ENCODE assay signal across 8 cellular contexts in the genomic region with DNA sequence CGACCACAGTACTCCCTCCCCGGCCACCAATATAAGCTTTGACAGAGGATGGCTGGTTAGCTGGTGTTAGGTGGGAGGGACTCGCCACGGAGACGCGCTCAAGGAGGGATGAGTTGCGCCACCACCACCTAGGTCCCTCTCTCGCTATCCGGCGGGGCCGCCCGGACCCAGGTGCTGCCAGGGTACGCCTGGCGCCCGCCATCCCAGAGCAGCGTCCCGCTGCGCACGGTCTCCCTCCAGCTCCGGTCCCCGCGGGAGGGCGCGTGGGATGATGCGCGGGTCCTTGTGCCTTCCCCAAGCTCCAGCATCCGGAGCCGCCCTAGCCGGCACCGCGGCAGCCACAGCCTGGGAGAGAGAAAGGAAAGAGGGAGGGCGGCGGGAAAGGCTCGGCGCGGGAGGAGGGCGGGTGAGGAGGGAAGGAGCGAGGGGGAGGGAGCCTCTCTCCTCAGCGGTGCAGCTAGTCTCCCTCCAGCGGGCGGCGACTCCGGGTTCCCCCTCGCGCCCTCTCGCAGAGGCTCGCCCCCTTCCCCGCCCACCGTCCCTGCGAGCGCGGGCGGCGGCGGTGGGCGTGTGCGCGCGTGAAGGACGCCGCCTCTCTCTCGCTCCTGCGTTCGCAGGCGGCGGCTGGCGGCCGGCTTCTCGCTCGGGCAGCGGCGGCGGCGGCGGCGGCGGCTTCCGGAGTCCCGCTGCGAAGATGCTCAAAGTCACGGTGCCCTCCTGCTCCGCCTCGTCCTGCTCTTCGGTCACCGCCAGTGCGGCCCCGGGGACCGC. TPM values are rescaled to one million over a fixed set of nuclear protein-coding genes. Genes with fewer than 3 reads are reported as not detected.
DNase-seq lines count a peak whose midpoint lies in the region; ATAC-seq and TF ChIP-seq lines count a peak whose summit lies in the region.

A gene (plus strand): TSS at position 595 of the 771 bp plus-strand sequence. CDS start 100 bp downstream, at position 695.

- peak; percentile 26 for TF ChIP-seq CTCF in upper lobe of right lung (IDR thresholded peaks at IDR 0.05)

- H3K9me3 ChIP-seq in upper lobe of right lung: no peaks in the 10 kb centered on the region

- no peaks in the 10 kb centered on the region for H3K9me3 Mint-ChIP-seq in activated naive CD8-positive, alpha-beta T cell treated with anti-CD3 and anti-CD28 coated beads for 36 hours

- H3K27me3 Mint-ChIP-seq in activated naive CD8-positive, alpha-beta T cell treated with anti-CD3 and anti-CD28 coated beads for 36 hours: no peaks in the 10 kb centered on the region

- H3K27me3 ChIP-seq in upper lobe of right lung: peaks cover 31% of the 10 kb centered on the region

- peak within 1 kb of the TSS; percentile 7 for H3K27ac ChIP-seq in upper lobe of right lung

- ATAC-seq in GM21717 (IDR thresholded peaks at IDR 0.05; ENCODE audit: unreplicated experiment): peak; percentile 78
- ATAC-seq in SK-N-SH treated with all-trans-retinoic acid at 6 μM for 48 hours: peak; percentile 93
- peak; percentile 90 for ATAC-seq in upper lobe of right lung

- H3K4me3 ChIP-seq in Jurkat, Clone E6-1 (ENCODE audit: low read length): peak within 1 kb of the TSS; percentile 87
- peak within 1 kb of the TSS; percentile 57 for H3K4me3 ChIP-seq in upper lobe of right lung

- peak within 1 kb of the TSS; percentile 98 for H3K27ac Mint-ChIP-seq in activated naive CD8-positive, alpha-beta T cell treated with anti-CD3 and anti-CD28 coated beads for 36 hours

- peaks cover 21% of the 10 kb centered on the region for H3K36me3 Mint-ChIP-seq in activated naive CD8-positive, alpha-beta T cell treated with anti-CD3 and anti-CD28 coated beads for 36 hours

- H3K4me1 Mint-ChIP-seq in activated naive CD8-positive, alpha-beta T cell treated with anti-CD3 and anti-CD28 coated beads for 36 hours: peaks cover 27% of the 10 kb centered on the region

- H3K4me1 ChIP-seq in upper lobe of right lung: peaks cover 7% of the 10 kb centered on the region

- H3K4me3 Mint-ChIP-seq in activated naive CD8-positive, alpha-beta T cell treated with anti-CD3 and anti-CD28 coated beads for 36 hours: peak within 1 kb of the TSS; percentile 97

- no peaks in the 10 kb centered on the region for H3K36me3 ChIP-seq in upper lobe of right lung

- peak; percentile 79 for DNase-seq in EL
- DNase-seq in Jurkat, Clone E6-1 (ENCODE audit: low read depth, low spot score): peak; percentile 80
- DNase-seq in activated naive CD8-positive, alpha-beta T cell treated with anti-CD3 and anti-CD28 coated beads for 36 hours: peak; percentile 82
- DNase-seq in cardiac septum (ENCODE audit: low spot score): peak; percentile 77
- peak; percentile 81 for DNase-seq in posterior vena cava (ENCODE audit: low spot score)
- DNase-seq in upper lobe of right lung: peak; percentile 78

- intact Hi-C loops in cardiac septum (cut with DNase I) (no loop called here), posterior vena cava (cut with DNase I) (no loop called here), upper lobe of right lung (cut with DNase I) (no loop called here)

TF ChIP-seq in SK-N-SH treated with all-trans-retinoic acid at 6 μM for 48 hours, 23 proteins besides CTCF, POLR2A, EP300 and RAD21:
- TF ChIP-seq OSR1 (CRISPR knock-in tag; IDR thresholded peaks at IDR 0.05) (no peak), ZNF70 (CRISPR knock-in tag; IDR thresholded peaks at IDR 0.05) (no peak), ZFP30 (CRISPR knock-in tag; IDR thresholded peaks at IDR 0.05) (no peak), ISL1 (CRISPR knock-in tag; IDR thresholded peaks at IDR 0.05) (no peak), TOX (CRISPR knock-in tag; IDR thresholded peaks at IDR 0.05; ENCODE audit: borderline replicate concordance) (no peak), ARNTL (CRISPR knock-in tag; IDR thresholded peaks at IDR 0.05; ENCODE audit: borderline replicate concordance, low read depth) (no peak), RARB (CRISPR knock-in tag; IDR thresholded peaks at IDR 0.05) (no peak), ZNF565 (CRISPR knock-in tag; conservative IDR thresholded peaks at IDR 0.05; ENCODE audit: low read depth) (no peak), ZC3H10 (CRISPR knock-in tag; IDR thresholded peaks at IDR 0.05) (no peak)
- TF ChIP-seq, protein P1, sequence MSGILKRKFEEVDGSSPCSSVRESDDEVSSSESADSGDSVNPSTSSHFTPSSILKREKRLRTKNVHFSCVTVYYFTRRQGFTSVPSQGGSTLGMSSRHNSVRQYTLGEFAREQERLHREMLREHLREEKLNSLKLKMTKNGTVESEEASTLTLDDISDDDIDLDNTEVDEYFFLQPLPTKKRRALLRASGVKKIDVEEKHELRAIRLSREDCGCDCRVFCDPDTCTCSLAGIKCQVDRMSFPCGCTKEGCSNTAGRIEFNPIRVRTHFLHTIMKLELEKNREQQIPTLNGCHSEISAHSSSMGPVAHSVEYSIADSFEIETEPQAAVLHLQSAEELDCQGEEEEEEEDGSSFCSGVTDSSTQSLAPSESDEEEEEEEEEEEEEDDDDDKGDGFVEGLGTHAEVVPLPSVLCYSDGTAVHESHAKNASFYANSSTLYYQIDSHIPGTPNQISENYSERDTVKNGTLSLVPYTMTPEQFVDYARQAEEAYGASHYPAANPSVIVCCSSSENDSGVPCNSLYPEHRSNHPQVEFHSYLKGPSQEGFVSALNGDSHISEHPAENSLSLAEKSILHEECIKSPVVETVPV (CRISPR knock-in tag; IDR thresholded peaks at IDR 0.05): no peak
- TF ChIP-seq, protein P2, sequence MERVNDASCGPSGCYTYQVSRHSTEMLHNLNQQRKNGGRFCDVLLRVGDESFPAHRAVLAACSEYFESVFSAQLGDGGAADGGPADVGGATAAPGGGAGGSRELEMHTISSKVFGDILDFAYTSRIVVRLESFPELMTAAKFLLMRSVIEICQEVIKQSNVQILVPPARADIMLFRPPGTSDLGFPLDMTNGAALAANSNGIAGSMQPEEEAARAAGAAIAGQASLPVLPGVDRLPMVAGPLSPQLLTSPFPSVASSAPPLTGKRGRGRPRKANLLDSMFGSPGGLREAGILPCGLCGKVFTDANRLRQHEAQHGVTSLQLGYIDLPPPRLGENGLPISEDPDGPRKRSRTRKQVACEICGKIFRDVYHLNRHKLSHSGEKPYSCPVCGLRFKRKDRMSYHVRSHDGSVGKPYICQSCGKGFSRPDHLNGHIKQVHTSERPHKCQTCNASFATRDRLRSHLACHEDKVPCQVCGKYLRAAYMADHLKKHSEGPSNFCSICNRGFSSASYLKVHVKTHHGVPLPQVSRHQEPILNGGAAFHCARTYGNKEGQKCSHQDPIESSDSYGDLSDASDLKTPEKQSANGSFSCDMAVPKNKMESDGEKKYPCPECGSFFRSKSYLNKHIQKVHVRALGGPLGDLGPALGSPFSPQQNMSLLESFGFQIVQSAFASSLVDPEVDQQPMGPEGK (CRISPR knock-in tag; IDR thresholded peaks at IDR 0.05; ENCODE audit: borderline replicate concordance): no peak
- TF ChIP-seq, protein P3, sequence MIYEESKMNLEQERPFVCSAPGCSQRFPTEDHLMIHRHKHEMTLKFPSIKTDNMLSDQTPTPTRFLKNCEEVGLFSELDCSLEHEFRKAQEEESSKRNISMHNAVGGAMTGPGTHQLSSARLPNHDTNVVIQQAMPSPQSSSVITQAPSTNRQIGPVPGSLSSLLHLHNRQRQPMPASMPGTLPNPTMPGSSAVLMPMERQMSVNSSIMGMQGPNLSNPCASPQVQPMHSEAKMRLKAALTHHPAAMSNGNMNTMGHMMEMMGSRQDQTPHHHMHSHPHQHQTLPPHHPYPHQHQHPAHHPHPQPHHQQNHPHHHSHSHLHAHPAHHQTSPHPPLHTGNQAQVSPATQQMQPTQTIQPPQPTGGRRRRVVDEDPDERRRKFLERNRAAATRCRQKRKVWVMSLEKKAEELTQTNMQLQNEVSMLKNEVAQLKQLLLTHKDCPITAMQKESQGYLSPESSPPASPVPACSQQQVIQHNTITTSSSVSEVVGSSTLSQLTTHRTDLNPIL (CRISPR knock-in tag; IDR thresholded peaks at IDR 0.05; ENCODE audit: low read depth): no peak
- TF ChIP-seq, protein P4, sequence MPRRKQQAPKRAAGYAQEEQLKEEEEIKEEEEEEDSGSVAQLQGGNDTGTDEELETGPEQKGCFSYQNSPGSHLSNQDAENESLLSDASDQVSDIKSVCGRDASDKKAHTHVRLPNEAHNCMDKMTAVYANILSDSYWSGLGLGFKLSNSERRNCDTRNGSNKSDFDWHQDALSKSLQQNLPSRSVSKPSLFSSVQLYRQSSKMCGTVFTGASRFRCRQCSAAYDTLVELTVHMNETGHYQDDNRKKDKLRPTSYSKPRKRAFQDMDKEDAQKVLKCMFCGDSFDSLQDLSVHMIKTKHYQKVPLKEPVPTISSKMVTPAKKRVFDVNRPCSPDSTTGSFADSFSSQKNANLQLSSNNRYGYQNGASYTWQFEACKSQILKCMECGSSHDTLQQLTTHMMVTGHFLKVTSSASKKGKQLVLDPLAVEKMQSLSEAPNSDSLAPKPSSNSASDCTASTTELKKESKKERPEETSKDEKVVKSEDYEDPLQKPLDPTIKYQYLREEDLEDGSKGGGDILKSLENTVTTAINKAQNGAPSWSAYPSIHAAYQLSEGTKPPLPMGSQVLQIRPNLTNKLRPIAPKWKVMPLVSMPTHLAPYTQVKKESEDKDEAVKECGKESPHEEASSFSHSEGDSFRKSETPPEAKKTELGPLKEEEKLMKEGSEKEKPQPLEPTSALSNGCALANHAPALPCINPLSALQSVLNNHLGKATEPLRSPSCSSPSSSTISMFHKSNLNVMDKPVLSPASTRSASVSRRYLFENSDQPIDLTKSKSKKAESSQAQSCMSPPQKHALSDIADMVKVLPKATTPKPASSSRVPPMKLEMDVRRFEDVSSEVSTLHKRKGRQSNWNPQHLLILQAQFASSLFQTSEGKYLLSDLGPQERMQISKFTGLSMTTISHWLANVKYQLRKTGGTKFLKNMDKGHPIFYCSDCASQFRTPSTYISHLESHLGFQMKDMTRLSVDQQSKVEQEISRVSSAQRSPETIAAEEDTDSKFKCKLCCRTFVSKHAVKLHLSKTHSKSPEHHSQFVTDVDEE (CRISPR knock-in tag; IDR thresholded peaks at IDR 0.05): no peak

RNA-seq across cellular contexts. Expression of the gene that starts here (rescaled TPM):
- 15.3 TPM for polyA plus RNA-seq in Jurkat, Clone E6-1 (2012; ENCODE audit: insufficient read depth, insufficient read length)
- total RNA-seq in activated naive CD8-positive, alpha-beta T cell treated with anti-CD3 and anti-CD28 coated beads for 36 hours: 10 to 100 TPM; 66.6 to 68.0 TPM
- 0.48 TPM for total RNA-seq in cardiac septum
- under 1 TPM; 0.38 to 0.69 TPM for total RNA-seq in posterior vena cava
- total RNA-seq in upper lobe of right lung: 3.8 TPM

Comparison
In these comparisons a context has a peak if more than half of its experiments do, and no peak if none do; other contexts are left out.
1. Peak in every context shown above with its lines: DNase-seq, ATAC-seq, H3K4me3 ChIP-seq and H3K27ac ChIP-seq.
2. RNA of the gene that starts here (total RNA-seq): 66.6 to 68.0 TPM in activated naive CD8-positive, alpha-beta T cell treated with anti-CD3 and anti-CD28 coated beads for 36 hours; 3.8 TPM in upper lobe of right lung (single experiment), 0.38 to 0.69 TPM in posterior vena cava and 0.48 TPM in cardiac septum (single experiment); every median in the first group is over 10 times any median in the second.
3. Peak in DNase-seq in cardiac septum; RNA of the gene not detected or under 1 TPM.
4. Peak in DNase-seq in posterior vena cava; RNA of the gene not detected or under 1 TPM.